1 cellular context compared by ENCODE assay signal in the genomic region with DNA sequence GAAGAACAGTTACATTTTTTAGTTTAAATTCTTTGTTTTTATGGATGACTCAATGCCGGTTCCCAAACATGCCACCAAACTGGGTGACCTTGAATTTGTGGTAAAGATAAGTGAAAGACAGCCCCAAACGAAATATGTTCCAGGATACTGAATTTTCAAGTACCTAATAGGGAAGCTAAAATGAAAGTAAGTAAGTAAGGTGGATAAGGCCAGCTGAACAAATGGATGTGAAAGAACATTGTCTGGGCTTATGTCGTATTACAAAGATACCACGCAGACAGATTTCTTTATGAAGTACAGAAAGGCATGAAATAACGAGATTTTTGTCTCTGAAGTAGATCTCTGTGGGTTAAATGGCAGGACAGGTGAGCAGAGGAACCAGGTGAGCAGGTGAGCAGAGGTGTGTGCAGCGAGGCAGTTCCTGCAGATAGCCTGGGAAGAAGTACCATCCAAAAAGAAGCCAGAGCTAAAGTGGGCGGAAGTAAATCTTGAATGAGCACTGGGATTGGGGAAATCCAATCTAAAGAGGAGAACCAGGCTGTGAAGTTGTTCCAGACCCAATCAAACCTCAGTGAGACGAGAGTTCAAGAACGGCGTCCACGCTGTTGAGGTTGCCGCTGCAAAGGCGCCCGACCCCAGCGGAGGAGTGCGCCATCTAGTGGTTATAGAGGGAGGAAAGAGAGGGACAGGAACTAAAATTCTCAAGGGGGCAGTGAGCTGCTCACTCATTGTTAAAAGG.
TF ChIP-seq lines count a peak whose summit lies in the region.

No MANE protein-coding gene starts in this region.

TF ChIP-seq in HCT116, 20 proteins besides CTCF, POLR2A, EP300 and RAD21 (continued from another document):
- TF ChIP-seq EZH2phosphoT487 (IDR thresholded peaks at IDR 0.05; ENCODE audit: borderline replicate concordance) (no peak), SP1 (IDR thresholded peaks at IDR 0.05; ENCODE audit: low read depth) (no peak)
- TF ChIP-seq, protein P1, sequence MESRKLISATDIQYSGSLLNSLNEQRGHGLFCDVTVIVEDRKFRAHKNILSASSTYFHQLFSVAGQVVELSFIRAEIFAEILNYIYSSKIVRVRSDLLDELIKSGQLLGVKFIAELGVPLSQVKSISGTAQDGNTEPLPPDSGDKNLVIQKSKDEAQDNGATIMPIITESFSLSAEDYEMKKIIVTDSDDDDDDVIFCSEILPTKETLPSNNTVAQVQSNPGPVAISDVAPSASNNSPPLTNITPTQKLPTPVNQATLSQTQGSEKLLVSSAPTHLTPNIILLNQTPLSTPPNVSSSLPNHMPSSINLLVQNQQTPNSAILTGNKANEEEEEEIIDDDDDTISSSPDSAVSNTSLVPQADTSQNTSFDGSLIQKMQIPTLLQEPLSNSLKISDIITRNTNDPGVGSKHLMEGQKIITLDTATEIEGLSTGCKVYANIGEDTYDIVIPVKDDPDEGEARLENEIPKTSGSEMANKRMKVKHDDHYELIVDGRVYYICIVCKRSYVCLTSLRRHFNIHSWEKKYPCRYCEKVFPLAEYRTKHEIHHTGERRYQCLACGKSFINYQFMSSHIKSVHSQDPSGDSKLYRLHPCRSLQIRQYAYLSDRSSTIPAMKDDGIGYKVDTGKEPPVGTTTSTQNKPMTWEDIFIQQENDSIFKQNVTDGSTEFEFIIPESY (IDR thresholded peaks at IDR 0.05; ENCODE audit: extremely low read depth, insufficient replicate concordance, low read length): no peak
TF ChIP-seq in HCT116: peak in this region for 2.
